ENCODE assay signal across 16 cellular contexts in the genomic region with DNA sequence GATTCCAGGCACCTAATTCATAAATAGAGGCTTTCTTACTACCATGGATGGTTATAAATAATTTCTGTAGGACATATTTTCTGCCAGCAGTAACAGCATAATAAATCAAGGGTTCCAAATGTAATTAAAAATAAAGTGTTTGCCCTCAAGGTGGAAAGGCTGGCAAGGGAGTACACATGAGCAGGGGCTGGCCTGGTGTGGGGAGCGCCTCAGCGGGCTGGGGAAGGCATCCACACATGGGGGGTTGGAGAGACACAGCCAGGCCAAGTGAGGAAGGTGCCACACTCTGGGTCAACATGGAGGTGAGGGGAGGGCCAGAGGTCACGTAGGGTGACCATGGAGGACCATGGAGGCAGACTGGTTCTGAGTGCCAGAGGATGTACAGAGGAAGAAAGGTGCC.
DNase-seq lines count a peak whose midpoint lies in the region; ATAC-seq, FAIRE-seq and TF ChIP-seq lines count a peak whose summit lies in the region.
"Had no signal": no experiment of that assay in that cellular context is flagged by ENCODE, and none has a peak within 500 bp of the region (broad histone marks: within the 10 kb centered on the region; RNA-seq: fewer than 3 reads in every experiment).

No MANE protein-coding gene starts in this region.

- H3K4me1 ChIP-seq in HepG2 (ENCODE audit: insufficient read depth, low read length) (no peaks in the 10 kb centered on the region), right lobe of liver (no peaks in the 10 kb centered on the region)
- H3K4me1 ChIP-seq: BE2C, HAP-1 had no signal

- no peaks in the 10 kb centered on the region for H3K27me3 Mint-ChIP-seq in activated CD4-positive, alpha-beta T cell treated with anti-CD3 and anti-CD28 coated beads, Interleukin-2, amount 10 ng/mL, durations not matched to agents 7 days and 5 days
- H3K27me3 Mint-ChIP-seq in activated CD4-positive, alpha-beta T cell treated with anti-CD3 and anti-CD28 coated beads, Interleukin-2, amount 10 ng/mL, durations not matched to agents 24 days and 14 days: no peaks in the 10 kb centered on the region
- H3K27me3 Mint-ChIP-seq in endothelial cell (ENCODE audit: unreplicated experiment): peaks cover 1% of the 10 kb centered on the region
- H3K27me3 Mint-ChIP-seq: CD4-positive, alpha-beta memory T cell had no signal

- TF ChIP-seq POLR2A in HepG2 (IDR thresholded peaks at IDR 0.05; ENCODE audit: insufficient read depth in 1 of 2, low read depth in 2 of 2, low read length in 2 of 2): no peak
- no peak for TF ChIP-seq POLR2A in right lobe of liver (IDR thresholded peaks at IDR 0.05)

- no peak overlapping the region for H3K4me3 ChIP-seq in HepG2 (replicated peaks in 1 of 3; ENCODE audit: insufficient read depth in 1 of 3, low read depth in 2 of 3, low read length in 3 of 3)
- H3K4me3 ChIP-seq in right lobe of liver: no peak overlapping the region
- H3K4me3 ChIP-seq: GM12878, HAP-1 had no signal

- CTCF ChIA-PET in activated CD4-positive, alpha-beta T cell treated with anti-CD3 and anti-CD28 coated beads, Interleukin-2, amount 10 ng/mL, durations not matched to agents 7 days and 5 days (lab: Charles Lee): no interaction called here
- CTCF ChIA-PET in HepG2 (lab: Yijun Ruan, JAX; ENCODE audit: low intra/inter-chr PET ratio, low total read pairs): no interaction called here

- no peak overlapping the region for H3K4me3 Mint-ChIP-seq in activated CD4-positive, alpha-beta T cell treated with anti-CD3 and anti-CD28 coated beads, Interleukin-2, amount 10 ng/mL, durations not matched to agents 7 days and 5 days
- H3K4me3 Mint-ChIP-seq in activated CD4-positive, alpha-beta T cell treated with anti-CD3 and anti-CD28 coated beads, Interleukin-2, amount 10 ng/mL, durations not matched to agents 24 days and 14 days: no peak overlapping the region
- H3K4me3 Mint-ChIP-seq in endothelial cell (ENCODE audit: unreplicated experiment): peak overlapping the region; percentile 6
- H3K4me3 Mint-ChIP-seq: CD4-positive, alpha-beta memory T cell had no signal

- H3K36me3 Mint-ChIP-seq in activated CD4-positive, alpha-beta T cell treated with anti-CD3 and anti-CD28 coated beads, Interleukin-2, amount 10 ng/mL, durations not matched to agents 7 days and 5 days (ENCODE audit: low read depth): peaks cover 42% of the 10 kb centered on the region
- peaks cover 44% of the 10 kb centered on the region for H3K36me3 Mint-ChIP-seq in activated CD4-positive, alpha-beta T cell treated with anti-CD3 and anti-CD28 coated beads, Interleukin-2, amount 10 ng/mL, durations not matched to agents 24 days and 14 days (ENCODE audit: low read depth)
- peaks cover 74% of the 10 kb centered on the region for H3K36me3 Mint-ChIP-seq in endothelial cell (ENCODE audit: low read depth, unreplicated experiment)

- no TSS peak for BruUV-seq in HepG2 (replicated peaks; lab: Mats Ljungman, UMichigan)

- H3K9me3 ChIP-seq in HepG2 (ENCODE audit: low read length) (no peaks in the 10 kb centered on the region), right lobe of liver (no peaks in the 10 kb centered on the region)
- H3K9me3 ChIP-seq: BE2C, HAP-1 had no signal

- no peaks in the 10 kb centered on the region for H3K79me2 ChIP-seq in HepG2 (ENCODE audit: insufficient read depth, low read length)

- no peak overlapping the region for H3K9ac ChIP-seq in HepG2 (ENCODE audit: insufficient read depth, low read depth, low read length)

- no peak for FAIRE-seq in HepG2 (lab: Jason Lieb, UNC)
- FAIRE-seq: A204.1, GM12878, GM18507 had no signal

- no peak for TF ChIP-seq RAD21 in HepG2 (CRISPR knock-in tag; IDR thresholded peaks at IDR 0.05)

- no peak overlapping the region for H3K4me2 ChIP-seq in HepG2 (ENCODE audit: low read depth, low read length)

- H3K9me3 Mint-ChIP-seq in activated CD4-positive, alpha-beta T cell treated with anti-CD3 and anti-CD28 coated beads, Interleukin-2, amount 10 ng/mL, durations not matched to agents 7 days and 5 days: no peaks in the 10 kb centered on the region
- H3K9me3 Mint-ChIP-seq in activated CD4-positive, alpha-beta T cell treated with anti-CD3 and anti-CD28 coated beads, Interleukin-2, amount 10 ng/mL, durations not matched to agents 24 days and 14 days: no peaks in the 10 kb centered on the region
- no peaks in the 10 kb centered on the region for H3K9me3 Mint-ChIP-seq in endothelial cell (ENCODE audit: unreplicated experiment)
- H3K9me3 Mint-ChIP-seq: CD4-positive, alpha-beta memory T cell had no signal

- POLR2A ChIA-PET in activated CD4-positive, alpha-beta T cell treated with anti-CD3 and anti-CD28 coated beads, Interleukin-2, amount 10 ng/mL, durations not matched to agents 7 days and 5 days (lab: Charles Lee): no interaction called here
- POLR2A ChIA-PET in HepG2 (lab: Yijun Ruan, JAX): no interaction called here

- intact Hi-C loops in activated CD4-positive, alpha-beta T cell treated with anti-CD3 and anti-CD28 coated beads, Interleukin-2, amount 10 ng/mL, durations not matched to agents 24 days and 14 days (cut with micrococcal nuclease): no loop called here
- intact Hi-C loops in HepG2 (cut with micrococcal nuclease; ENCODE audit: unreplicated experiment): no loop called here
- intact Hi-C loops in right lobe of liver (cut with DNase I): no loop called here

- no peak overlapping the region for H3K27ac ChIP-seq in HepG2 (ENCODE audit: extremely low read length, insufficient read depth, low read length)
- no peak overlapping the region for H3K27ac ChIP-seq in right lobe of liver
- H3K27ac ChIP-seq: C4-2B had no signal

- peaks cover 4% of the 10 kb centered on the region for H3K4me1 Mint-ChIP-seq in activated CD4-positive, alpha-beta T cell treated with anti-CD3 and anti-CD28 coated beads, Interleukin-2, amount 10 ng/mL, durations not matched to agents 7 days and 5 days
- peaks cover 2% of the 10 kb centered on the region for H3K4me1 Mint-ChIP-seq in activated CD4-positive, alpha-beta T cell treated with anti-CD3 and anti-CD28 coated beads, Interleukin-2, amount 10 ng/mL, durations not matched to agents 24 days and 14 days
- no peaks in the 10 kb centered on the region for H3K4me1 Mint-ChIP-seq in endothelial cell (ENCODE audit: unreplicated experiment)

- H3K36me3 ChIP-seq in HepG2 (replicated peaks in 1 of 2; ENCODE audit: control insufficient read depth in 1 of 2, insufficient read depth in 2 of 2, low read length in 2 of 2): peaks cover 22 to 67% of the 10 kb centered on the region in 2 experiments; a peak in 4 of 5 replicates
- H3K36me3 ChIP-seq in right lobe of liver: peaks cover 0 to 60% (median 13%) of the 10 kb centered on the region in 4 donors

- no peaks in the 10 kb centered on the region for H4K20me1 ChIP-seq in HepG2 (ENCODE audit: insufficient read depth, low read length)

- in situ Hi-C loops in HepG2 (cut with HindIII; ENCODE audit: extremely low pct_ligation_motif_present, low pct_unique_long_range_greater_than_20kb): no loop called here

- peak overlapping the region; percentile 41 for H3K27ac Mint-ChIP-seq in activated CD4-positive, alpha-beta T cell treated with anti-CD3 and anti-CD28 coated beads, Interleukin-2, amount 10 ng/mL, durations not matched to agents 7 days and 5 days
- no peak overlapping the region for H3K27ac Mint-ChIP-seq in activated CD4-positive, alpha-beta T cell treated with anti-CD3 and anti-CD28 coated beads, Interleukin-2, amount 10 ng/mL, durations not matched to agents 24 days and 14 days
- H3K27ac Mint-ChIP-seq in endothelial cell (ENCODE audit: unreplicated experiment): no peak overlapping the region

- TF ChIP-seq CTCF in HepG2 (CRISPR knock-in tag; IDR thresholded peaks at IDR 0.05) (no peak), right lobe of liver (IDR thresholded peaks at IDR 0.05) (no peak), endothelial cell (IDR thresholded peaks at IDR 0.05; ENCODE audit: unreplicated experiment) (no peak)

- no peak for TF ChIP-seq EP300 in HepG2 (IDR thresholded peaks at IDR 0.05; ENCODE audit: low read depth in 2 of 2, low read length in 2 of 2)
- no peak for TF ChIP-seq EP300 in HepG2 (CRISPR knock-in tag; IDR thresholded peaks at IDR 0.05; ENCODE audit: borderline replicate concordance)

- 98% methylated on average over 3 of the region's 3 CpGs for WGBS in HepG2 (ENCODE audit: low lambda C conversion rate)
- 100% methylated on average over 1 of the region's 3 CpGs for WGBS in right lobe of liver (ENCODE audit: insufficient coverage, low coverage, low lambda C conversion rate, missing lambda C conversion rate)

- ATAC-seq in HepG2 (no peak), right lobe of liver (no peak)
- ATAC-seq: GM12878 had no signal

- no peak for DNase-seq in activated CD4-positive, alpha-beta T cell treated with anti-CD3 and anti-CD28 coated beads, Interleukin-2, amount 10 ng/mL, durations not matched to agents 7 days and 5 days
- DNase-seq in activated CD4-positive, alpha-beta T cell treated with anti-CD3 and anti-CD28 coated beads, Interleukin-2, amount 10 ng/mL, durations not matched to agents 24 days and 14 days: no peak
- DNase-seq in HepG2 (ENCODE audit: low spot score) (no peak), right lobe of liver (no peak), endothelial cell (ENCODE audit: low spot score) (no peak), NCI-H128 (lab: John Stamatoyannopoulos, UW; ENCODE audit: unreplicated experiment) (no peak), NOMO-1 treated with dmso at 0.1 percent for 144 hours (lab: John Stamatoyannopoulos, UW; ENCODE audit: unreplicated experiment) (no peak)
- DNase-seq: BE2C; CD4-positive, alpha-beta memory T cell; DMS79; GOT3 had no signal

- H2AFZ ChIP-seq in HepG2 (ENCODE audit: low read length): no peak overlapping the region

- H3K27me3 ChIP-seq in HepG2 (ENCODE audit: control insufficient read depth in 1 of 2, insufficient read depth in 2 of 2, low read length in 2 of 2) (no peaks in the 10 kb centered on the region), right lobe of liver (no peaks in the 10 kb centered on the region)
- H3K27me3 ChIP-seq: BE2C had no signal

TF ChIP-seq in HepG2, 621 proteins besides CTCF, POLR2A, EP300 and RAD21 (continues in another document):
- TF ChIP-seq KAT2B (IDR thresholded peaks at IDR 0.05; ENCODE audit: borderline replicate concordance, low read depth, low read length): no peak
- no peak for TF ChIP-seq ZNF670 (CRISPR knock-in tag; IDR thresholded peaks at IDR 0.05; ENCODE audit: borderline replicate concordance)
- peak; percentile 27 for TF ChIP-seq RBM22 (optimal IDR thresholded peaks at IDR 0.05; ENCODE audit: low read length)
- no peak for TF ChIP-seq ZNF430 (CRISPR knock-in tag; IDR thresholded peaks at IDR 0.05)
